ENCODE assay signal across 18 cellular contexts in genomic region chr13:27915301-27916207, GRCh38. TPM values are rescaled to one million over a fixed set of nuclear protein-coding genes. Genes with fewer than 3 reads are reported as not detected.
"Had no signal": no experiment of that assay in that cellular context is flagged by ENCODE, and none has a peak within 500 bp of the region (broad histone marks: within the 10 kb centered on the region; RNA-seq: fewer than 3 reads in every experiment).

No MANE protein-coding gene starts in this region.

- H3K27ac ChIP-seq: esophagus squamous epithelium, left lung, stomach, thoracic aorta, VCaP had no signal

- H3K4me3 ChIP-seq: esophagus squamous epithelium, left lung, stomach, thoracic aorta had no signal

- ATAC-seq: activated CD4-positive, alpha-beta T cell treated with anti-CD3 and anti-CD28 coated beads for 36 hours; activated CD8-positive, alpha-beta T cell treated with anti-CD3 and anti-CD28 coated beads, Interleukin-2, amount 10 ng/mL, durations not matched to agents 7 days and 5 days; left lung had no signal

- H3K9me3 ChIP-seq: esophagus squamous epithelium, left lung, stomach, thoracic aorta had no signal

- H3K27ac Mint-ChIP-seq: activated CD4-positive, alpha-beta T cell treated with anti-CD3 and anti-CD28 coated beads for 36 hours; activated CD8-positive, alpha-beta T cell treated with anti-CD3 and anti-CD28 coated beads, Interleukin-2, amount 10 ng/mL, durations not matched to agents 7 days and 5 days; activated naive CD4-positive, alpha-beta T cell treated with anti-CD3 and anti-CD28 coated beads for 36 hours; activated T-helper 1 cell treated with anti-CD3 and anti-CD28 coated beads, Interleukin-12 subunit alpha, Interleukin-12 subunit beta, Interleukin-2, Interleukin-4 antibody, amounts not matched to agents 30 ng/mL and 10 ng/mL and 1 ng/mL, durations not matched to agents 14 hours and 24 hours and 36 hours; dendritic cell treated with granulocyte-macrophage colony-stimulating factor and Interleukin-4, amounts not matched to agents 40 ng/mL and 50 ng/mL, for 4 days; endodermal cell had no signal

- H3K4me3 Mint-ChIP-seq: activated CD4-positive, alpha-beta T cell treated with anti-CD3 and anti-CD28 coated beads for 36 hours; activated CD8-positive, alpha-beta T cell treated with anti-CD3 and anti-CD28 coated beads, Interleukin-2, amount 10 ng/mL, durations not matched to agents 7 days and 5 days; activated naive CD4-positive, alpha-beta T cell treated with anti-CD3 and anti-CD28 coated beads for 36 hours; activated T-helper 1 cell treated with anti-CD3 and anti-CD28 coated beads, Interleukin-12 subunit alpha, Interleukin-12 subunit beta, Interleukin-2, Interleukin-4 antibody, amounts not matched to agents 30 ng/mL and 10 ng/mL and 1 ng/mL, durations not matched to agents 14 hours and 24 hours and 36 hours; dendritic cell treated with granulocyte-macrophage colony-stimulating factor and Interleukin-4, amounts not matched to agents 40 ng/mL and 50 ng/mL, for 4 days; endodermal cell had no signal

- H3K36me3 ChIP-seq: esophagus squamous epithelium, left lung, stomach, thoracic aorta had no signal

- DNase-seq: activated CD4-positive, alpha-beta T cell treated with anti-CD3 and anti-CD28 coated beads for 36 hours; activated CD8-positive, alpha-beta T cell treated with anti-CD3 and anti-CD28 coated beads, Interleukin-2, amount 10 ng/mL, durations not matched to agents 7 days and 5 days; activated naive CD4-positive, alpha-beta T cell treated with anti-CD3 and anti-CD28 coated beads for 36 hours; endodermal cell; esophagus squamous epithelium; foreskin fibroblast; glutamatergic neuron; left lung; mesendoderm; stimulated activated CD4-positive, alpha-beta T cell treated with anti-CD3 and anti-CD28 coated beads, Interleukin-12 subunit alpha, Interleukin-12 subunit beta, amount 100 ng/mL, for 4 hours; stomach had no signal

- H3K9me3 Mint-ChIP-seq: activated naive CD4-positive, alpha-beta T cell treated with anti-CD3 and anti-CD28 coated beads for 36 hours; activated T-helper 1 cell treated with anti-CD3 and anti-CD28 coated beads, Interleukin-12 subunit alpha, Interleukin-12 subunit beta, Interleukin-2, Interleukin-4 antibody, amounts not matched to agents 30 ng/mL and 10 ng/mL and 1 ng/mL, durations not matched to agents 14 hours and 24 hours and 36 hours; dendritic cell treated with granulocyte-macrophage colony-stimulating factor and Interleukin-4, amounts not matched to agents 40 ng/mL and 50 ng/mL, for 4 days had no signal

RNA-seq across cellular contexts. Expression of gene PDX1, which starts 4.2 kb away (rescaled TPM):
- total RNA-seq: activated CD4-positive, alpha-beta T cell treated with anti-CD3 and anti-CD28 coated beads for 36 hours; activated CD8-positive, alpha-beta T cell treated with anti-CD3 and anti-CD28 coated beads, Interleukin-2, amount 10 ng/mL, durations not matched to agents 7 days and 5 days; activated naive CD4-positive, alpha-beta T cell treated with anti-CD3 and anti-CD28 coated beads for 36 hours; activated T-helper 1 cell treated with anti-CD3 and anti-CD28 coated beads, Interleukin-12 subunit alpha, Interleukin-12 subunit beta, Interleukin-2, Interleukin-4 antibody, amounts not matched to agents 30 ng/mL and 10 ng/mL and 1 ng/mL, durations not matched to agents 14 hours and 24 hours and 36 hours; endodermal cell; esophagus squamous epithelium; left lung; osteocyte; ureter had no signal
- polyA plus RNA-seq: neural cell had no signal

RNA-seq across cellular contexts. Expression of gene CDX2, which starts 53.6 kb away (rescaled TPM):
- total RNA-seq: activated CD4-positive, alpha-beta T cell treated with anti-CD3 and anti-CD28 coated beads for 36 hours; activated CD8-positive, alpha-beta T cell treated with anti-CD3 and anti-CD28 coated beads, Interleukin-2, amount 10 ng/mL, durations not matched to agents 7 days and 5 days; activated naive CD4-positive, alpha-beta T cell treated with anti-CD3 and anti-CD28 coated beads for 36 hours; activated T-helper 1 cell treated with anti-CD3 and anti-CD28 coated beads, Interleukin-12 subunit alpha, Interleukin-12 subunit beta, Interleukin-2, Interleukin-4 antibody, amounts not matched to agents 30 ng/mL and 10 ng/mL and 1 ng/mL, durations not matched to agents 14 hours and 24 hours and 36 hours; endodermal cell; esophagus squamous epithelium; left lung; osteocyte; thoracic aorta; ureter had no signal
- polyA plus RNA-seq: neural cell had no signal
